Comparison of ENCODE assay signal across 8 cellular contexts in genomic region chr13:30158774-30159445, GRCh38.
DNase-seq lines count a peak whose midpoint lies in the region; ATAC-seq and TF ChIP-seq lines count a peak whose summit lies in the region.

No MANE protein-coding gene starts in this region.

- ATAC-seq in GM18909 (IDR thresholded peaks at IDR 0.05; ENCODE audit: poor library complexity, unreplicated experiment) = no peak

- H3K27me3 Mint-ChIP-seq in T-helper 2 cell treated with Interferon-gamma antibody and Interleukin-4, amounts not matched to agents 5 μg/mL and 100 μg/mL, for 36 hours (ENCODE audit: low read depth) = peaks cover under 1% of the 10 kb centered on the region

- H3K36me3 Mint-ChIP-seq in T-helper 2 cell treated with Interferon-gamma antibody and Interleukin-4, amounts not matched to agents 5 μg/mL and 100 μg/mL, for 36 hours (ENCODE audit: low read depth) = no peaks in the 10 kb centered on the region

- DNase-seq in A172 (ENCODE audit: low spot score) (peak; percentile 65), GM10266 (ENCODE audit: extremely low spot score) (no peak), hepatic stellate cell (ENCODE audit: low spot score) (peak; percentile 72), activated gamma-delta T cell treated with Interleukin-2 at 50 U/mL for 16 hours (no peak), anterior cingulate cortex (lab: John Stamatoyannopoulos, UW) (no peak), NCI-H748 treated with DMSO at 0.1 percent for 48 hours (lab: John Stamatoyannopoulos, UW) (no peak)
- DNase-seq in T-helper 2 cell treated with Interferon-gamma antibody and Interleukin-4, amounts not matched to agents 5 μg/mL and 100 μg/mL, for 36 hours (ENCODE audit: low spot score) = no peak

- H3K4me1 Mint-ChIP-seq in T-helper 2 cell treated with Interferon-gamma antibody and Interleukin-4, amounts not matched to agents 5 μg/mL and 100 μg/mL, for 36 hours (ENCODE audit: low read depth) = peaks cover 25% of the 10 kb centered on the region

- H3K4me3 Mint-ChIP-seq in T-helper 2 cell treated with Interferon-gamma antibody and Interleukin-4, amounts not matched to agents 5 μg/mL and 100 μg/mL, for 36 hours = no peak overlapping the region

- H3K9me3 Mint-ChIP-seq in T-helper 2 cell treated with Interferon-gamma antibody and Interleukin-4, amounts not matched to agents 5 μg/mL and 100 μg/mL, for 36 hours = peaks cover 3% of the 10 kb centered on the region

- peak; percentile 36 for TF ChIP-seq CTCF in GM10266 (IDR thresholded peaks at IDR 0.05; ENCODE audit: control insufficient read depth, insufficient read depth, low read depth, missing control alignments)

- H3K27ac Mint-ChIP-seq in T-helper 2 cell treated with Interferon-gamma antibody and Interleukin-4, amounts not matched to agents 5 μg/mL and 100 μg/mL, for 36 hours = peak overlapping the region; percentile 10

Comparison
In these comparisons a context has a peak if more than half of its experiments do, and no peak if none do; other contexts are left out.
1. DNase-seq: peak in A172 (single experiment) and hepatic stellate cell (single experiment); none in GM10266 (single experiment), T-helper 2 cell treated with Interferon-gamma antibody and Interleukin-4, amounts not matched to agents 5 μg/mL and 100 μg/mL, for 36 hours (single experiment), activated gamma-delta T cell treated with Interleukin-2 at 50 U/mL for 16 hours (single experiment), anterior cingulate cortex (0 of 58) and NCI-H748 treated with DMSO at 0.1 percent for 48 hours (single experiment).